1 cellular context compared by ENCODE assay signal in genomic region chr7:103809229-103809994, GRCh38.
TF ChIP-seq lines count a peak whose summit lies in the region.

No MANE protein-coding gene starts in this region.

TF ChIP-seq in H1, 55 proteins besides CTCF, POLR2A, EP300 and RAD21 (continued from another document):
- TF ChIP-seq CHD7 (IDR thresholded peaks at IDR 0.05; ENCODE audit: insufficient replicate concordance, low read length): no peak
